17 cellular contexts compared by ENCODE assay signal in the genomic region with DNA sequence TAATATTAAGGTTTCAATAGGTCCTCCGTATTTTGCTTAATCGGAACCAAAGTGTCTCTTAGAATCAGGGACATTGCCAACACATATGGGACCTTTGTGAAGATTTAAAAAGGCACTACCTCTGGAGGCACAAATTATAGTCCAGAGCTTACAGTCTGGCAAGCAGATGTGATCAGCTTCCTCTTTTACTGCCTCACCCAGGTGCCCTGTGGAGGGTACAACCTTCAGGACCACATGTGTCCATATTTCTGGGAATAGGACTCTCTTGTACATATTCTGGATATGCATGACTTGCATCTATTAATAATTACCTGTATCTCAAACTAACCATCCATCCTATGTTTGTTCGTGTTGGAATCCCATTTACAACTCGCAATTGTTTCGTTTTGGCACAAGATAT.
A peak's percentile ranks its signal among the peaks of the same experiment; 100 is the strongest.
DNase-seq lines count a peak whose midpoint lies in the region; TF ChIP-seq lines count a peak whose summit lies in the region.
"Had no signal": no experiment of that assay in that cellular context is flagged by ENCODE, and none has a peak within 500 bp of the region (broad histone marks: within the 10 kb centered on the region; RNA-seq: fewer than 3 reads in every experiment).

No MANE protein-coding gene starts in this region.

- H3K9ac ChIP-seq in smooth muscle cell (ENCODE audit: low read depth): no peak overlapping the region
- H3K9ac ChIP-seq: BLaER1 treated with 17β-estradiol and CSF1 and Interleukin-3, amounts not matched to agents 10 nM and 100 nM had no signal

- CTCF ChIA-PET in activated naive CD4-positive, alpha-beta T cell treated with anti-CD3 and anti-CD28 coated beads, Interleukin-2, amount 10 ng/mL, durations not matched to agents 7 days and 5 days (lab: Charles Lee): no interaction called here

- no peak for TF ChIP-seq CTCF in 22Rv1 (IDR thresholded peaks at IDR 0.05)
- TF ChIP-seq CTCF in osteocyte (IDR thresholded peaks at IDR 0.05): no peak
- no peak for TF ChIP-seq CTCF in smooth muscle cell (IDR thresholded peaks at IDR 0.05; ENCODE audit: borderline replicate concordance, insufficient read depth, poor library complexity, severe bottlenecking)

- H3K27ac Mint-ChIP-seq in osteocyte (ENCODE audit: unreplicated experiment): peak overlapping the region; percentile 44
- no peak overlapping the region for H3K27ac Mint-ChIP-seq in activated naive CD4-positive, alpha-beta T cell treated with anti-CD3 and anti-CD28 coated beads, Interleukin-2, amount 10 ng/mL, durations not matched to agents 7 days and 5 days
- H3K27ac Mint-ChIP-seq in T-helper 2 cell treated with Interferon-gamma antibody and Interleukin-4, amounts not matched to agents 5 μg/mL and 100 μg/mL, for 36 hours: no peak overlapping the region
- H3K27ac Mint-ChIP-seq: B cell; CD4-positive, CD25-positive, alpha-beta regulatory T cell; CD8-positive, alpha-beta memory T cell had no signal

- H3K36me3 ChIP-seq in smooth muscle cell (ENCODE audit: low read depth): no peaks in the 10 kb centered on the region
- H3K36me3 ChIP-seq: HAP-1 had no signal

- H3K9me3 Mint-ChIP-seq in osteocyte (ENCODE audit: unreplicated experiment): no peaks in the 10 kb centered on the region
- H3K9me3 Mint-ChIP-seq in activated naive CD4-positive, alpha-beta T cell treated with anti-CD3 and anti-CD28 coated beads, Interleukin-2, amount 10 ng/mL, durations not matched to agents 7 days and 5 days: no peaks in the 10 kb centered on the region
- peaks cover 4% of the 10 kb centered on the region for H3K9me3 Mint-ChIP-seq in T-helper 2 cell treated with Interferon-gamma antibody and Interleukin-4, amounts not matched to agents 5 μg/mL and 100 μg/mL, for 36 hours

- H3K27ac ChIP-seq in 22Rv1 (peak overlapping the region; percentile 92), smooth muscle cell (ENCODE audit: low read depth) (no peak overlapping the region)
- H3K27ac ChIP-seq: BLaER1 treated with 17β-estradiol and CSF1 and Interleukin-3, amounts not matched to agents 10 nM and 100 nM had no signal

- no peaks in the 10 kb centered on the region for H3K79me2 ChIP-seq in smooth muscle cell (ENCODE audit: low read depth)

- no peaks in the 10 kb centered on the region for H3K27me3 Mint-ChIP-seq in osteocyte (ENCODE audit: unreplicated experiment)
- no peaks in the 10 kb centered on the region for H3K27me3 Mint-ChIP-seq in activated naive CD4-positive, alpha-beta T cell treated with anti-CD3 and anti-CD28 coated beads, Interleukin-2, amount 10 ng/mL, durations not matched to agents 7 days and 5 days
- no peaks in the 10 kb centered on the region for H3K27me3 Mint-ChIP-seq in T-helper 2 cell treated with Interferon-gamma antibody and Interleukin-4, amounts not matched to agents 5 μg/mL and 100 μg/mL, for 36 hours (ENCODE audit: low read depth)
- H3K27me3 Mint-ChIP-seq: B cell; CD4-positive, CD25-positive, alpha-beta regulatory T cell; CD8-positive, alpha-beta memory T cell had no signal

- peaks cover 42% of the 10 kb centered on the region for H3K36me3 Mint-ChIP-seq in osteocyte (ENCODE audit: unreplicated experiment)
- H3K36me3 Mint-ChIP-seq in activated naive CD4-positive, alpha-beta T cell treated with anti-CD3 and anti-CD28 coated beads, Interleukin-2, amount 10 ng/mL, durations not matched to agents 7 days and 5 days: no peaks in the 10 kb centered on the region
- H3K36me3 Mint-ChIP-seq in T-helper 2 cell treated with Interferon-gamma antibody and Interleukin-4, amounts not matched to agents 5 μg/mL and 100 μg/mL, for 36 hours (ENCODE audit: low read depth): no peaks in the 10 kb centered on the region
- H3K36me3 Mint-ChIP-seq: CD4-positive, CD25-positive, alpha-beta regulatory T cell; CD8-positive, alpha-beta memory T cell had no signal

- H3K4me3 Mint-ChIP-seq in osteocyte (ENCODE audit: unreplicated experiment): no peak overlapping the region
- no peak overlapping the region for H3K4me3 Mint-ChIP-seq in activated naive CD4-positive, alpha-beta T cell treated with anti-CD3 and anti-CD28 coated beads, Interleukin-2, amount 10 ng/mL, durations not matched to agents 7 days and 5 days
- H3K4me3 Mint-ChIP-seq in T-helper 2 cell treated with Interferon-gamma antibody and Interleukin-4, amounts not matched to agents 5 μg/mL and 100 μg/mL, for 36 hours: no peak overlapping the region
- H3K4me3 Mint-ChIP-seq: B cell; CD4-positive, CD25-positive, alpha-beta regulatory T cell; CD8-positive, alpha-beta memory T cell had no signal

- H3K4me3 ChIP-seq in smooth muscle cell: no peak overlapping the region
- H3K4me3 ChIP-seq: BLaER1 treated with 17β-estradiol and CSF1 and Interleukin-3, amounts not matched to agents 10 nM and 100 nM; HAP-1; K562 had no signal

- WGBS in smooth muscle cell (ENCODE audit: low lambda C conversion rate): 99% methylated on average over 5 of the region's 5 CpGs

- peak; percentile 78 for DNase-seq in DMS53 treated with DMSO at 0.1 percent for 48 hours (lab: John Stamatoyannopoulos, UW; ENCODE audit: unreplicated experiment)
- DNase-seq in NCI-H69 (lab: John Stamatoyannopoulos, UW): peak; percentile 21
- no peak for DNase-seq in osteocyte (ENCODE audit: extremely low spot score, unreplicated experiment)
- DNase-seq in smooth muscle cell (lab: John Stamatoyannopoulos, UW; ENCODE audit: unreplicated experiment): no peak
- no peak for DNase-seq in activated naive CD4-positive, alpha-beta T cell treated with anti-CD3 and anti-CD28 coated beads, Interleukin-2, amount 10 ng/mL, durations not matched to agents 7 days and 5 days
- DNase-seq in T-helper 2 cell treated with Interferon-gamma antibody and Interleukin-4, amounts not matched to agents 5 μg/mL and 100 μg/mL, for 36 hours (ENCODE audit: low spot score): no peak
- DNase-seq: 8988T; CD4-positive, CD25-positive, alpha-beta regulatory T cell; CD8-positive, alpha-beta memory T cell; COR-L47; DMS79 treated with DMSO at 0.1 percent for 48 hours; GF-D8 had no signal

- H2AFZ ChIP-seq in smooth muscle cell (ENCODE audit: low read depth): no peak overlapping the region

- peaks cover 46% of the 10 kb centered on the region for H3K4me1 Mint-ChIP-seq in osteocyte (ENCODE audit: unreplicated experiment)
- H3K4me1 Mint-ChIP-seq in activated naive CD4-positive, alpha-beta T cell treated with anti-CD3 and anti-CD28 coated beads, Interleukin-2, amount 10 ng/mL, durations not matched to agents 7 days and 5 days: no peaks in the 10 kb centered on the region
- no peaks in the 10 kb centered on the region for H3K4me1 Mint-ChIP-seq in T-helper 2 cell treated with Interferon-gamma antibody and Interleukin-4, amounts not matched to agents 5 μg/mL and 100 μg/mL, for 36 hours (ENCODE audit: low read depth)
- H3K4me1 Mint-ChIP-seq: B cell; CD4-positive, CD25-positive, alpha-beta regulatory T cell; CD8-positive, alpha-beta memory T cell had no signal

- H3K4me2 ChIP-seq in smooth muscle cell: no peak overlapping the region
- H3K4me2 ChIP-seq: BLaER1 treated with 17β-estradiol and CSF1 and Interleukin-3, amounts not matched to agents 10 nM and 100 nM had no signal

- no peaks in the 10 kb centered on the region for H3K9me3 ChIP-seq in smooth muscle cell (replicated peaks; ENCODE audit: low read depth)
- H3K9me3 ChIP-seq: BLaER1 treated with 17β-estradiol and CSF1 and Interleukin-3, amounts not matched to agents 10 nM and 100 nM; HAP-1 had no signal

- no peaks in the 10 kb centered on the region for H3F3A ChIP-seq in smooth muscle cell (ENCODE audit: low read depth)

- H4K20me1 ChIP-seq in smooth muscle cell (ENCODE audit: low read depth): no peaks in the 10 kb centered on the region

- no peaks in the 10 kb centered on the region for H3K27me3 ChIP-seq in smooth muscle cell (ENCODE audit: low read depth)
- H3K27me3 ChIP-seq: BLaER1 treated with 17β-estradiol and CSF1 and Interleukin-3, amounts not matched to agents 10 nM and 100 nM had no signal

- H3K4me1 ChIP-seq in smooth muscle cell (ENCODE audit: low read depth): no peaks in the 10 kb centered on the region
- H3K4me1 ChIP-seq: HAP-1 had no signal

Comparison
In these comparisons a context has a peak if more than half of its experiments do, and no peak if none do; other contexts are left out.
1. DNase-seq: peak in DMS53 treated with DMSO at 0.1 percent for 48 hours (single experiment) and NCI-H69 (single experiment); none in osteocyte (single experiment), smooth muscle cell (single experiment), activated naive CD4-positive, alpha-beta T cell treated with anti-CD3 and anti-CD28 coated beads, Interleukin-2, amount 10 ng/mL, durations not matched to agents 7 days and 5 days (single experiment) and T-helper 2 cell treated with Interferon-gamma antibody and Interleukin-4, amounts not matched to agents 5 μg/mL and 100 μg/mL, for 36 hours (single experiment).